ENCODE assay signal across 22 cellular contexts in genomic region chr17:65290041-65290440, GRCh38.
"Had no signal": no experiment of that assay in that cellular context is flagged by ENCODE, and none has a peak within 500 bp of the region (broad histone marks: within the 10 kb centered on the region; RNA-seq: fewer than 3 reads in every experiment).

No MANE protein-coding gene starts in this region.

- H3K27me3 ChIP-seq: esophagus squamous epithelium, right atrium auricular region, tibial nerve had no signal

- H3K9me3 ChIP-seq: esophagus squamous epithelium, right atrium auricular region, tibial nerve had no signal

- H3K27me3 Mint-ChIP-seq: activated CD8-positive, alpha-beta T cell treated with anti-CD3 and anti-CD28 coated beads for 36 hours; activated naive CD4-positive, alpha-beta T cell treated with anti-CD3 and anti-CD28 coated beads, Interleukin-2, amount 50 U/mL, for 24 hours had no signal

- H3K36me3 Mint-ChIP-seq: natural killer cell had no signal

- H3K4me3 Mint-ChIP-seq: activated B cell treated with CpG ODN at 0.5 μM for 24 hours; activated CD8-positive, alpha-beta T cell treated with anti-CD3 and anti-CD28 coated beads for 36 hours; activated naive CD4-positive, alpha-beta T cell treated with anti-CD3 and anti-CD28 coated beads, Interleukin-2, amount 50 U/mL, for 24 hours; activated naive CD8-positive, alpha-beta T cell treated with anti-CD3 and anti-CD28 coated beads, Interleukin-2, amount 50 U/mL, for 24 hours; activated T-cell treated with anti-CD3 and anti-CD28 coated beads, Interleukin-2, amount 50 U/mL, for 4 hours; endodermal cell; natural killer cell; T-helper 17 cell had no signal

- H3K4me3 ChIP-seq: esophagus squamous epithelium, right atrium auricular region, tibial nerve had no signal

- H3K27ac Mint-ChIP-seq: activated B cell treated with CpG ODN at 0.5 μM for 24 hours; activated CD8-positive, alpha-beta T cell treated with anti-CD3 and anti-CD28 coated beads for 36 hours; activated naive CD4-positive, alpha-beta T cell treated with anti-CD3 and anti-CD28 coated beads, Interleukin-2, amount 50 U/mL, for 24 hours; activated naive CD8-positive, alpha-beta T cell treated with anti-CD3 and anti-CD28 coated beads, Interleukin-2, amount 50 U/mL, for 24 hours; activated T-helper 2 cell treated with anti-CD3 and anti-CD28 coated beads, Interferon-gamma antibody, Interleukin-2, Interleukin-4, amounts not matched to agents 10 μg/mL and 5 μg/mL and 100 μg/mL, durations not matched to agents 14 hours and 24 hours and 36 hours; endodermal cell; natural killer cell; T-helper 17 cell had no signal

- H3K27ac ChIP-seq: epithelial cell of prostate, esophagus squamous epithelium, right atrium auricular region had no signal

- DNase-seq: activated B cell treated with CpG ODN at 0.5 μM for 24 hours; activated CD4-positive, alpha-beta T cell treated with anti-CD3 and anti-CD28 coated beads, Interleukin-2, amount 50 U/mL, for 1 hour; activated CD8-positive, alpha-beta T cell treated with anti-CD3 and anti-CD28 coated beads for 36 hours; activated naive CD8-positive, alpha-beta T cell treated with anti-CD3 and anti-CD28 coated beads, Interleukin-2, amount 50 U/mL, for 24 hours; activated T-cell treated with anti-CD3 and anti-CD28 coated beads, Interleukin-2, amount 50 U/mL, for 4 hours; amygdala; caudate nucleus; esophagus squamous epithelium; foreskin melanocyte; midbrain; natural killer cell; stimulated activated CD4-positive, alpha-beta T cell treated with anti-CD3 and anti-CD28 coated beads, Interleukin-15, amount 100 ng/mL, for 24 hours; stimulated activated CD4-positive, alpha-beta T cell treated with anti-CD3 and anti-CD28 coated beads, Interleukin-2, amount 100 ng/mL, for 24 hours; stimulated activated naive CD4-positive, alpha-beta T cell; T-helper 17 cell; T1000 had no signal

- H3K9me3 Mint-ChIP-seq: activated B cell treated with CpG ODN at 0.5 μM for 24 hours; activated CD8-positive, alpha-beta T cell treated with anti-CD3 and anti-CD28 coated beads for 36 hours; activated naive CD4-positive, alpha-beta T cell treated with anti-CD3 and anti-CD28 coated beads, Interleukin-2, amount 50 U/mL, for 24 hours; activated naive CD8-positive, alpha-beta T cell treated with anti-CD3 and anti-CD28 coated beads, Interleukin-2, amount 50 U/mL, for 24 hours; activated T-helper 2 cell treated with anti-CD3 and anti-CD28 coated beads, Interferon-gamma antibody, Interleukin-2, Interleukin-4, amounts not matched to agents 10 μg/mL and 5 μg/mL and 100 μg/mL, durations not matched to agents 14 hours and 24 hours and 36 hours; natural killer cell had no signal

- H3K4me1 Mint-ChIP-seq: activated B cell treated with CpG ODN at 0.5 μM for 24 hours had no signal

- ATAC-seq: activated CD8-positive, alpha-beta T cell treated with anti-CD3 and anti-CD28 coated beads for 36 hours; activated naive CD8-positive, alpha-beta T cell treated with anti-CD3 and anti-CD28 coated beads, Interleukin-2, amount 50 U/mL, for 24 hours; activated T-cell treated with anti-CD3 and anti-CD28 coated beads, Interleukin-2, amount 50 U/mL, for 4 hours; T-helper 17 cell had no signal

- H3K36me3 ChIP-seq: esophagus squamous epithelium, right atrium auricular region, tibial nerve had no signal
